22 cellular contexts compared by ENCODE assay signal in genomic region chr16:28573738-28574718, GRCh38. TPM values are rescaled to one million over a fixed set of nuclear protein-coding genes. Genes with fewer than 3 reads are reported as not detected.
DNase-seq lines count a peak whose midpoint lies in the region; ATAC-seq and TF ChIP-seq lines count a peak whose summit lies in the region.
"Had no signal": no experiment of that assay in that cellular context is flagged by ENCODE, and none has a peak within 500 bp of the region (broad histone marks: within the 10 kb centered on the region; RNA-seq: fewer than 3 reads in every experiment).

No MANE protein-coding gene starts in this region.

- H3K4me3 ChIP-seq in left ventricle myocardium inferior (no peak overlapping the region), heart left ventricle (no peak overlapping the region), endodermal cell (ENCODE audit: low read length) (no peak overlapping the region)
- H3K4me3 ChIP-seq: esophagus squamous epithelium, transverse colon had no signal

- no peaks in the 10 kb centered on the region for H3K36me3 ChIP-seq in left ventricle myocardium inferior
- no peaks in the 10 kb centered on the region for H3K36me3 ChIP-seq in heart left ventricle
- no peaks in the 10 kb centered on the region for H3K36me3 ChIP-seq in endodermal cell (ENCODE audit: control insufficient read depth, insufficient read depth, low read length)
- H3K36me3 ChIP-seq: esophagus squamous epithelium, transverse colon had no signal

- no peaks in the 10 kb centered on the region for H3K9me3 Mint-ChIP-seq in endodermal cell
- H3K9me3 Mint-ChIP-seq in naive thymus-derived CD8-positive, alpha-beta T cell = no peaks in the 10 kb centered on the region
- H3K9me3 Mint-ChIP-seq: activated T-cell treated with anti-CD3 and anti-CD28 coated beads, Interleukin-2, amount 50 U/mL, for 4 hours; stimulated activated memory B cell treated with anti-CD40 and anti-IgM and Interleukin-4, amounts not matched to agents 10 μg/mL and 1 μg/mL and 100 μg/mL, for 72 hours had no signal

- WGBS in heart left ventricle, 4 donors = 75 to 79% (median 77%) methylated on average over 17 of the region's 17 CpGs
- WGBS in endodermal cell (ENCODE audit: insufficient coverage in 1 of 2, insufficient read length in 1 of 2), 2 experiments = 84 to 86% methylated on average over 13 to 17 of the region's 17 CpGs

- H3K4me3 Mint-ChIP-seq in endodermal cell = no peak overlapping the region
- no peak overlapping the region for H3K4me3 Mint-ChIP-seq in naive thymus-derived CD8-positive, alpha-beta T cell
- H3K4me3 Mint-ChIP-seq: activated T-cell treated with anti-CD3 and anti-CD28 coated beads, Interleukin-2, amount 50 U/mL, for 4 hours; stimulated activated memory B cell treated with anti-CD40 and anti-IgM and Interleukin-4, amounts not matched to agents 10 μg/mL and 1 μg/mL and 100 μg/mL, for 72 hours had no signal

- no peaks in the 10 kb centered on the region for H3K27me3 Mint-ChIP-seq in endodermal cell (ENCODE audit: insufficient read depth)
- no peaks in the 10 kb centered on the region for H3K27me3 Mint-ChIP-seq in naive thymus-derived CD8-positive, alpha-beta T cell
- H3K27me3 Mint-ChIP-seq: stimulated activated memory B cell treated with anti-CD40 and anti-IgM and Interleukin-4, amounts not matched to agents 10 μg/mL and 1 μg/mL and 100 μg/mL, for 72 hours had no signal

- TF ChIP-seq CTCF in left ventricle myocardium inferior (IDR thresholded peaks at IDR 0.05; ENCODE audit: borderline replicate concordance) (no peak), heart left ventricle (IDR thresholded peaks at IDR 0.05) (no peak), endodermal cell (conservative IDR thresholded peaks at IDR 0.05) (no peak)

- H3K27me3 ChIP-seq in left ventricle myocardium inferior (ENCODE audit: low read depth) (no peaks in the 10 kb centered on the region), heart left ventricle (no peaks in the 10 kb centered on the region), endodermal cell (ENCODE audit: control insufficient read depth, insufficient read depth, low read length, poor library complexity, severe bottlenecking) (no peaks in the 10 kb centered on the region)
- H3K27me3 ChIP-seq: esophagus squamous epithelium, transverse colon had no signal

- TF ChIP-seq POLR2A in heart left ventricle (IDR thresholded peaks at IDR 0.05) = no peak

- peaks cover 3% of the 10 kb centered on the region for H3K36me3 Mint-ChIP-seq in endodermal cell (ENCODE audit: low read depth)
- peaks cover 0 to 35% (median 3%) of the 10 kb centered on the region in 3 donors for H3K36me3 Mint-ChIP-seq in naive thymus-derived CD8-positive, alpha-beta T cell

- no peak overlapping the region for H3K9ac ChIP-seq in endodermal cell (ENCODE audit: extremely low read depth, low read length, poor library complexity, severe bottlenecking)

- no peak for DNase-seq in left ventricle myocardium inferior
- no peak for DNase-seq in heart left ventricle
- DNase-seq in endodermal cell = no peak
- DNase-seq in naive thymus-derived CD8-positive, alpha-beta T cell = no peak
- DNase-seq in HT-29 (ENCODE audit: low spot score) = no peak
- no peak for DNase-seq in NK-92 treated with Interleukin-12 subunit alpha and Interleukin-12 subunit beta, amount 100 ng/mL, for 24 hours (lab: John Stamatoyannopoulos, UW)
- DNase-seq: activated CD4-positive, alpha-beta T cell treated with anti-CD3 and anti-CD28 coated beads, Interleukin-2, amount 50 U/mL, for 48 hours; activated T-cell treated with anti-CD3 and anti-CD28 coated beads, Interleukin-2, amount 50 U/mL, for 4 hours; Calu3; esophagus squamous epithelium; HCEC 1CT; NCI-H187 treated with DMSO at 0.1 percent for 48 hours; retina; SHP77 treated with DMSO at 0.1 percent for 48 hours; stimulated activated CD4-positive, alpha-beta T cell treated with anti-CD3 and anti-CD28 coated beads, Interleukin-15, amount 100 ng/mL, for 24 hours; transverse colon had no signal

- H3K9me3 ChIP-seq in left ventricle myocardium inferior (replicated peaks) = no peaks in the 10 kb centered on the region
- no peaks in the 10 kb centered on the region for H3K9me3 ChIP-seq in heart left ventricle
- H3K9me3 ChIP-seq in endodermal cell (ENCODE audit: control insufficient read depth, low read length) = no peaks in the 10 kb centered on the region
- H3K9me3 ChIP-seq: esophagus squamous epithelium, transverse colon had no signal

- peak overlapping the region; percentile 9 for H3K27ac Mint-ChIP-seq in endodermal cell
- H3K27ac Mint-ChIP-seq in naive thymus-derived CD8-positive, alpha-beta T cell = peak overlapping the region in 9 of 10 donors; percentile 21 to 90 (median 58)
- H3K27ac Mint-ChIP-seq: stimulated activated memory B cell treated with anti-CD40 and anti-IgM and Interleukin-4, amounts not matched to agents 10 μg/mL and 1 μg/mL and 100 μg/mL, for 72 hours had no signal

- H3K4me1 ChIP-seq in left ventricle myocardium inferior (peaks cover 32% of the 10 kb centered on the region), heart left ventricle (peaks cover 0 to 27% (median 19%) of the 10 kb centered on the region in 12 donors), endodermal cell (ENCODE audit: control insufficient read depth, insufficient read depth, low read length) (no peaks in the 10 kb centered on the region)

- intact Hi-C loops in left ventricle myocardium inferior (cut with micrococcal nuclease) (no loop called here), heart left ventricle (cut with DNase I) (no loop called here)

- H3K27ac ChIP-seq in left ventricle myocardium inferior (replicated peaks) = peak overlapping the region; percentile 74
- H3K27ac ChIP-seq in heart left ventricle = peak overlapping the region in 2 of 12 donors; percentile 2 to 25
- H3K27ac ChIP-seq in endodermal cell (ENCODE audit: low read depth, low read length) = no peak overlapping the region
- H3K27ac ChIP-seq: esophagus squamous epithelium, VCaP had no signal

- H3K4me1 Mint-ChIP-seq in endodermal cell = peaks cover 23% of the 10 kb centered on the region
- H3K4me1 Mint-ChIP-seq in naive thymus-derived CD8-positive, alpha-beta T cell = peaks cover 27 to 63% (median 43%) of the 10 kb centered on the region in 4 donors

- POLR2A ChIA-PET in naive thymus-derived CD8-positive, alpha-beta T cell (lab: Charles Lee) = interaction anchor here (0.7 kb wide), 1 partner anchor 47 kb away, joined by 3 read pairs; no protein-coding TSS in a partner anchor

- no peak for ATAC-seq in heart left ventricle
- ATAC-seq in naive thymus-derived CD8-positive, alpha-beta T cell = no peak
- no peak for ATAC-seq in GM18909 (IDR thresholded peaks at IDR 0.05; ENCODE audit: poor library complexity, unreplicated experiment)
- ATAC-seq in HG03460 (IDR thresholded peaks at IDR 0.05; ENCODE audit: unreplicated experiment) = no peak
- ATAC-seq: activated T-cell treated with anti-CD3 and anti-CD28 coated beads, Interleukin-2, amount 50 U/mL, for 4 hours; stimulated activated memory B cell treated with anti-CD40 and anti-IgM and Interleukin-4, amounts not matched to agents 10 μg/mL and 1 μg/mL and 100 μg/mL, for 72 hours had no signal

RNA-seq across cellular contexts. Expression of gene SGF29, which starts 20.3 kb away (rescaled TPM):
- total RNA-seq in left ventricle myocardium inferior (16.5 TPM), heart left ventricle (10 to 100 TPM; 11.1 to 27.9 (median 15.6) TPM), endodermal cell (10 to 100 TPM; 16.5 to 18.9 TPM)
- 10 to 100 TPM; 14.4 to 20.9 TPM for polyA plus RNA-seq in heart left ventricle
- 20.2 TPM for polyA plus RNA-seq in endodermal cell (2013, experiment 1 of 2)
- polyA plus RNA-seq in endodermal cell (2013, experiment 2 of 2) = 17.8 TPM
- 10 to 100 TPM; 68.3 to 73.0 TPM for total RNA-seq in naive thymus-derived CD8-positive, alpha-beta T cell
- 10 to 100 TPM; 48.3 to 71.7 (median 50.4) TPM for polyA plus RNA-seq in naive thymus-derived CD8-positive, alpha-beta T cell
- total RNA-seq in HT-29 (2014; rRNA removed; shearing (Covaris generic)) = 19.1 and 29.9 TPM in 2 replicates

RNA-seq across cellular contexts. Expression of gene SULT1A2, which starts 22.8 kb away (rescaled TPM):
- total RNA-seq in left ventricle myocardium inferior = 1.1 TPM
- total RNA-seq in heart left ventricle = 1 to 10 TPM in 3 of 9 donors, under 1 TPM in 6; 0.39 to 2.4 (median 0.70) TPM
- under 1 TPM; 0.37 to 0.80 TPM for polyA plus RNA-seq in heart left ventricle
- 1 to 10 TPM in 1 of 2 donors, under 1 TPM in 1; 0.29 to 1.9 TPM for total RNA-seq in endodermal cell
- 1.2 TPM for polyA plus RNA-seq in endodermal cell (2013, experiment 1 of 2)
- 0.54 TPM for polyA plus RNA-seq in endodermal cell (2013, experiment 2 of 2)
- total RNA-seq in naive thymus-derived CD8-positive, alpha-beta T cell = 1 to 10 TPM in 1 of 2 experiments, under 1 TPM in 1; 0.66 to 2.1 TPM
- not detected for polyA plus RNA-seq in naive thymus-derived CD8-positive, alpha-beta T cell
- 1.4 and 1.7 TPM in 2 replicates for total RNA-seq in HT-29 (2014; rRNA removed; shearing (Covaris generic))
- total RNA-seq: activated T-cell treated with anti-CD3 and anti-CD28 coated beads, Interleukin-2, amount 50 U/mL, for 4 hours; glomerular endothelial cell had no signal

RNA-seq across cellular contexts. Expression of gene NUPR1, which starts 35.3 kb away (rescaled TPM):
- total RNA-seq in left ventricle myocardium inferior (33.1 TPM), heart left ventricle (10 to 100 TPM in 8 of 9 donors, 1 to 10 TPM in 1; 5.7 to 43.8 (median 26.2) TPM), endodermal cell (not detected)
- 100 to 1,000 TPM in 1 of 2 donors, 10 to 100 TPM in 1; 64.9 to 103 TPM for polyA plus RNA-seq in heart left ventricle
- 0.14 TPM for polyA plus RNA-seq in endodermal cell (2013, experiment 1 of 2)
- not detected for polyA plus RNA-seq in endodermal cell (2013, experiment 2 of 2)
- under 1 TPM in 1 of 2 experiments, not detected in 1; 0.05 TPM for total RNA-seq in naive thymus-derived CD8-positive, alpha-beta T cell
- polyA plus RNA-seq in naive thymus-derived CD8-positive, alpha-beta T cell = not detected
- 0.34 and 0.56 TPM in 2 replicates for total RNA-seq in HT-29 (2014; rRNA removed; shearing (Covaris generic))
- total RNA-seq: T-helper 1 cell treated with Interleukin-12 subunit alpha and Interleukin-12 subunit beta and Interleukin-4 antibody, amounts not matched to agents 30 ng/mL and 1 ng/mL, for 36 hours had no signal

RNA-seq across cellular contexts. Expression of gene SULT1A1, which starts 35.8 kb away (rescaled TPM):
- total RNA-seq in left ventricle myocardium inferior = 13.7 TPM
- total RNA-seq in heart left ventricle = 10 to 100 TPM in 8 of 9 donors, 1 to 10 TPM in 1; 8.7 to 35.9 (median 20.6) TPM
- 10 to 100 TPM in 1 of 2 donors, 1 to 10 TPM in 1; 6.9 to 12.3 TPM for polyA plus RNA-seq in heart left ventricle
- 1 to 10 TPM; 4.3 to 7.2 TPM for total RNA-seq in endodermal cell
- 4.4 TPM for polyA plus RNA-seq in endodermal cell (2013, experiment 1 of 2)
- 7.2 TPM for polyA plus RNA-seq in endodermal cell (2013, experiment 2 of 2)
- total RNA-seq in naive thymus-derived CD8-positive, alpha-beta T cell = 10 to 100 TPM; 20.5 to 20.9 TPM
- polyA plus RNA-seq in naive thymus-derived CD8-positive, alpha-beta T cell = 10 to 100 TPM in 1 of 3 donors, 1 to 10 TPM in 2; 3.3 to 12.6 (median 9.7) TPM
- 30.9 and 35.7 TPM in 2 replicates for total RNA-seq in HT-29 (2014; rRNA removed; shearing (Covaris generic))
